Comparison of ENCODE assay signal across 8 cellular contexts in the genomic region with DNA sequence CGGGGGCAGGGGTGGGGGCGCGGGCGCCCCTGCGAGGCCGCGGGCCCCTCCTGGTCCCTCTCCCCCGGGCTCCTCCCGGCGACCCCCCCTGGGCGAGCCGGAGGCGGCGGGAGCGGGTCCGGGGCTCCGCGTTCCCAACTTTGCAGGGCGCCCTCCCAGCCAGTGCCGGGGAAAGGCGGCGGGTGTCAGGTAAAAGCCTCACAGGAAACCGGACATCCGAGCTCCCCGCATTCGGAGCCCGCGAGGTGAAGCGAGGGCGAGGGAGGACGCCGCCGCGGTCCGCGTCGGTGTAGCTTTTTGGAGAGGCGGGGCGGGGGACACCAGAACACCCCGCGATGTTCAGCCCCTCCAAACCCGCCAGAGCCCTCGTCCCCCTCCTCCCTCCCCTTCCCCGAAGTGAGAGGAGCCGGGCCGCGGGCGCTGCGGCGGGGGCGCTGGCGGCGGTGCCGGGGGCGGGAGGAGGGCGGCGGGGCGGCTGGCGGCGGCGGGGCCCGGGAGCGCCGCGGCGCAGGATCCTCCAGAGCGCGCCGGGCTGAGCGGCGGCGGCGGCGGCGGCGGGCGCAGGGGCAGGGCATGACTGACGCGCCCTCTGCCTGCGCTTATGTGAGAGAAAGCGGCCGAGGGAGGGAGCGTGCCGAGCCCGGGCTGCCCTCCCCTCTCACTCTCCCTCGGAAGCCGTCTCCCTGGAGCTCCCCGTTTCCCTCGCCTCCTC. TPM values are rescaled to one million over a fixed set of nuclear protein-coding genes. Genes with fewer than 3 reads are reported as not detected.
DNase-seq lines count a peak whose midpoint lies in the region; ATAC-seq and TF ChIP-seq lines count a peak whose summit lies in the region.

A gene with protein sequence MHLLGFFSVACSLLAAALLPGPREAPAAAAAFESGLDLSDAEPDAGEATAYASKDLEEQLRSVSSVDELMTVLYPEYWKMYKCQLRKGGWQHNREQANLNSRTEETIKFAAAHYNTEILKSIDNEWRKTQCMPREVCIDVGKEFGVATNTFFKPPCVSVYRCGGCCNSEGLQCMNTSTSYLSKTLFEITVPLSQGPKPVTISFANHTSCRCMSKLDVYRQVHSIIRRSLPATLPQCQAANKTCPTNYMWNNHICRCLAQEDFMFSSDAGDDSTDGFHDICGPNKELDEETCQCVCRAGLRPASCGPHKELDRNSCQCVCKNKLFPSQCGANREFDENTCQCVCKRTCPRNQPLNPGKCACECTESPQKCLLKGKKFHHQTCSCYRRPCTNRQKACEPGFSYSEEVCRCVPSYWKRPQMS (minus strand): TSS at position 575 of the 712 bp plus-strand sequence. CDS start 611 bp downstream, outside the sequence.

- WGBS in heart left ventricle, 4 donors: 1% methylated on average over 15 to 89 of the region's 89 CpGs; no CpG with 5 or more reads in 1 of the 4 donors

- no peaks in the 10 kb centered on the region for H3K79me2 ChIP-seq in parathyroid adenoma

- H3K36me3 Mint-ChIP-seq in activated CD4-positive, alpha-beta T cell treated with anti-CD3 and anti-CD28 coated beads, Interleukin-2, amount 10 ng/mL, durations not matched to agents 7 days and 5 days (ENCODE audit: low read depth): no peaks in the 10 kb centered on the region

- H3K27me3 ChIP-seq in adipocyte (replicated peaks; ENCODE audit: control insufficient read depth, insufficient read depth, low read length): no peaks in the 10 kb centered on the region
- peaks cover 0 to 32% (median 0%) of the 10 kb centered on the region in 9 donors for H3K27me3 ChIP-seq in heart left ventricle
- no peaks in the 10 kb centered on the region for H3K27me3 ChIP-seq in parathyroid adenoma (ENCODE audit: control insufficient read depth, insufficient read depth, low read length)

- peak within 1 kb of the TSS; percentile 62 for H2AFZ ChIP-seq in parathyroid adenoma

- peaks cover 49% of the 10 kb centered on the region for H3K4me1 ChIP-seq in adipocyte (ENCODE audit: control insufficient read depth, insufficient read depth, low read length)
- peaks cover 0 to 18% (median 0%) of the 10 kb centered on the region in 12 donors for H3K4me1 ChIP-seq in heart left ventricle
- H3K4me1 ChIP-seq in parathyroid adenoma: no peaks in the 10 kb centered on the region

- peak within 1 kb of the TSS; percentile 98 for H3K4me2 ChIP-seq in parathyroid adenoma (ENCODE audit: low read length)

- peak; percentile 9 for DNase-seq in activated CD4-positive, alpha-beta T cell treated with anti-CD3 and anti-CD28 coated beads, Interleukin-2, amount 10 ng/mL, durations not matched to agents 7 days and 5 days
- no peak for DNase-seq in activated CD4-positive, alpha-beta T cell treated with anti-CD3 and anti-CD28 coated beads for 1 hour
- DNase-seq in NCI-H1930 (lab: John Stamatoyannopoulos, UW): peak; percentile 40 to 42
- peak; percentile 93 for DNase-seq in adipocyte (ENCODE audit: low read depth)
- DNase-seq in heart left ventricle: peak; percentile 56 to 74 (median 70)
- no peak for DNase-seq in SHP77 treated with DMSO at 0.1 percent for 48 hours (lab: John Stamatoyannopoulos, UW)

- H3K4me3 ChIP-seq in adipocyte (ENCODE audit: low read length) (peak within 1 kb of the TSS; percentile 92), heart left ventricle (peak within 1 kb of the TSS; percentile 55 to 87 (median 75)), parathyroid adenoma (ENCODE audit: low read depth, low read length) (peak within 1 kb of the TSS; percentile 68)

- no peak for TF ChIP-seq POLR2A in heart left ventricle (IDR thresholded peaks at IDR 0.05)

- TF ChIP-seq CTCF in heart left ventricle (IDR thresholded peaks at IDR 0.05): peak in 8 of 12 donors; percentile 13 to 58 (median 30)
- TF ChIP-seq CTCF in parathyroid adenoma (IDR thresholded peaks at IDR 0.05): no peak

- no peaks in the 10 kb centered on the region for H3K9me3 Mint-ChIP-seq in activated CD4-positive, alpha-beta T cell treated with anti-CD3 and anti-CD28 coated beads, Interleukin-2, amount 10 ng/mL, durations not matched to agents 7 days and 5 days

- intact Hi-C loops in heart left ventricle (cut with DNase I): loop anchor here (2.0 to 10.0 kb wide), 14 partner anchors 45 to 418 kb away; no protein-coding TSS in a partner anchor

- CTCF ChIA-PET in activated CD4-positive, alpha-beta T cell treated with anti-CD3 and anti-CD28 coated beads, Interleukin-2, amount 10 ng/mL, durations not matched to agents 7 days and 5 days (lab: Charles Lee): no interaction called here

- H3K36me3 ChIP-seq in adipocyte (ENCODE audit: control insufficient read depth, insufficient read depth, low read length, severe bottlenecking): no peaks in the 10 kb centered on the region
- no peaks in the 10 kb centered on the region for H3K36me3 ChIP-seq in heart left ventricle
- H3K36me3 ChIP-seq in parathyroid adenoma (ENCODE audit: control insufficient read depth, insufficient read depth, low read length): no peaks in the 10 kb centered on the region

- ATAC-seq in HG02571 (IDR thresholded peaks at IDR 0.05; ENCODE audit: unreplicated experiment) (peak; percentile 69), heart left ventricle (peak; percentile 63 to 97 (median 92))

- no peaks in the 10 kb centered on the region for H3K9me3 ChIP-seq in adipocyte (ENCODE audit: control insufficient read depth, low read length)
- H3K9me3 ChIP-seq in heart left ventricle: no peaks in the 10 kb centered on the region
- no peaks in the 10 kb centered on the region for H3K9me3 ChIP-seq in parathyroid adenoma (ENCODE audit: control insufficient read depth, low read length)

- peak within 1 kb of the TSS; percentile 37 to 91 (median 76) for H3K27ac ChIP-seq in heart left ventricle
- H3K27ac ChIP-seq in parathyroid adenoma: peak within 1 kb of the TSS; percentile 15

- peak within 1 kb of the TSS; percentile 36 for H3K4me3 Mint-ChIP-seq in activated CD4-positive, alpha-beta T cell treated with anti-CD3 and anti-CD28 coated beads, Interleukin-2, amount 10 ng/mL, durations not matched to agents 7 days and 5 days

- no peak within 1 kb of the TSS for H3K27ac Mint-ChIP-seq in activated CD4-positive, alpha-beta T cell treated with anti-CD3 and anti-CD28 coated beads, Interleukin-2, amount 10 ng/mL, durations not matched to agents 7 days and 5 days

- peak within 1 kb of the TSS; percentile 92 for H3K9ac ChIP-seq in adipocyte (ENCODE audit: low read length)
- H3K9ac ChIP-seq in parathyroid adenoma: no peak within 1 kb of the TSS

- H3K4me1 Mint-ChIP-seq in activated CD4-positive, alpha-beta T cell treated with anti-CD3 and anti-CD28 coated beads, Interleukin-2, amount 10 ng/mL, durations not matched to agents 7 days and 5 days: peaks cover 4% of the 10 kb centered on the region

- H3K27me3 Mint-ChIP-seq in activated CD4-positive, alpha-beta T cell treated with anti-CD3 and anti-CD28 coated beads, Interleukin-2, amount 10 ng/mL, durations not matched to agents 7 days and 5 days: peaks cover 42% of the 10 kb centered on the region

- POLR2A ChIA-PET in activated CD4-positive, alpha-beta T cell treated with anti-CD3 and anti-CD28 coated beads, Interleukin-2, amount 10 ng/mL, durations not matched to agents 7 days and 5 days (lab: Charles Lee): no interaction called here

RNA-seq across cellular contexts. Expression of the gene that starts here (rescaled TPM):
- not detected for total RNA-seq in activated CD4-positive, alpha-beta T cell treated with anti-CD3 and anti-CD28 coated beads, Interleukin-2, amount 10 ng/mL, durations not matched to agents 7 days and 5 days
- total RNA-seq in heart left ventricle: 10 to 100 TPM in 4 of 9 donors, 1 to 10 TPM in 5; 5.0 to 16.0 (median 7.9) TPM
- polyA plus RNA-seq in heart left ventricle: 1 to 10 TPM; 4.0 to 7.3 TPM

Comparison
In these comparisons a context has a peak if more than half of its experiments do, and no peak if none do; other contexts are left out.
1. RNA of the gene that starts here (total RNA-seq): 5.0 to 16.0 TPM in heart left ventricle; not detected in activated CD4-positive, alpha-beta T cell treated with anti-CD3 and anti-CD28 coated beads, Interleukin-2, amount 10 ng/mL, durations not matched to agents 7 days and 5 days; every median in the first group is over 4 times any median in the second.
2. Peak in DNase-seq in activated CD4-positive, alpha-beta T cell treated with anti-CD3 and anti-CD28 coated beads, Interleukin-2, amount 10 ng/mL, durations not matched to agents 7 days and 5 days; RNA of the gene not detected or under 1 TPM.
3. DNase-seq: peak in NCI-H1930 (2 of 2), adipocyte (single experiment) and heart left ventricle (5 of 5); none in activated CD4-positive, alpha-beta T cell treated with anti-CD3 and anti-CD28 coated beads for 1 hour (single experiment) and SHP77 treated with DMSO at 0.1 percent for 48 hours (single experiment).
4. Peak in every context shown above with its lines, with median percentiles within 50 percentile points of each other: H3K4me3 ChIP-seq.